8 cellular contexts compared by ENCODE assay signal in the genomic region with DNA sequence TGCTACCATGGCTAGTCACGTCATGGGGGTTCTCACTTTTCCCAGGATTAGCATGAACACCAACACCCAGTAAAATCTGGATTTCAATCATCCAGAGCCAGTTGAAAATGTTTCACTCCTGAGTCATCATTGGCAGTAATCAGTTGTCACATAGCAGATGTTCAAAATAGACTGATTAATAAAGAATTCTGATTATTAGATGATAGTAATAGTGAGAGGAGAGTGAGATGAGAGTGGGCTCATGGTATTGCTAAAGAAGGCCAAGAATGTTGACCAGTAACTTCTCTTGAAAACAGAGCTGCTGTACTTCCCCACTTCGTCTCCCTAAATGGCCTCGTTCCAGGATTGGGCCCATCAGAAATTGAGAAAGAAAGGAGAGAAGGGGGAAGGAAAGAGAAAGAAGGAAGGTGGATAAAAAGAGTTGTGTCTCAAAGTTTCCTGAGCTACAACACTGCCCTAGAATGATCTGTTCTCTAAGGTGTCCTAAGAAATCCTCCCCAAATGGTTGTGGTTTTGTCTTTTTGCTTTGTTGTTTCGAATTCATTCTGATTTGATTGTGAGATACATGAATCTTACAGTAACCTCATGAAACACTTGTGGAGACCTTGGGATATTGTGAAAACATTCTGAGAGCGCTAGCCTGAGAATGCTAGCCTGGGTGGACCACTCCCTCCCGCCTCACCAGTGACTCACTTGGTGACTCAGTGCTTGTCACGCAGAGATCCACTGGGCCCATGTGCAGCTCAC.
A peak's percentile ranks its signal among the peaks of the same experiment; 100 is the strongest.
DNase-seq lines count a peak whose midpoint lies in the region; ATAC-seq, FAIRE-seq and TF ChIP-seq lines count a peak whose summit lies in the region.

No MANE protein-coding gene starts in this region.

- ATAC-seq in GM18870 (IDR thresholded peaks at IDR 0.05; ENCODE audit: unreplicated experiment): no peak
- ATAC-seq in HG03139 (IDR thresholded peaks at IDR 0.05; ENCODE audit: unreplicated experiment): no peak

- FAIRE-seq in kidney (lab: Jason Lieb, UNC): no peak

- no peak for TF ChIP-seq CTCF in Peyer's patch (IDR thresholded peaks at IDR 0.05)
- TF ChIP-seq CTCF in kidney (IDR thresholded peaks at IDR 0.05; ENCODE audit: borderline replicate concordance, extremely low read depth, insufficient read depth): no peak

- TF ChIP-seq POLR2A in Peyer's patch (IDR thresholded peaks at IDR 0.05): no peak

- H3K36me3 ChIP-seq in Peyer's patch: no peaks in the 10 kb centered on the region
- H3K36me3 ChIP-seq in kidney (ENCODE audit: control insufficient read depth in 1 of 2, insufficient read depth in 2 of 2, low read length in 2 of 2): no peaks in the 10 kb centered on the region

- H3K27me3 ChIP-seq in Peyer's patch: no peaks in the 10 kb centered on the region

- peak; percentile 99 for DNase-seq in EH (ENCODE audit: low read depth)
- DNase-seq in Peyer's patch: peak in 2 of 3 donors; percentile 65 to 79
- DNase-seq in activated naive CD4-positive, alpha-beta T cell treated with anti-CD3 and anti-CD28 coated beads, Interleukin-2, amount 50 U/mL, for 16 hours: peak; percentile 87
- DNase-seq in kidney: peak; percentile 82
- peak; percentile 67 for DNase-seq in stimulated activated CD8-positive, alpha-beta memory T cell treated with anti-CD3 and anti-CD28 coated beads, Interleukin-12 subunit alpha, Interleukin-12 subunit beta, amount 100 ng/mL, for 4 hours (ENCODE audit: low read depth)
- no peak for DNase-seq in middle frontal gyrus (ENCODE audit: extremely low spot score, low spot score)

- intact Hi-C loops in kidney (cut with DNase I): no loop called here

- H3K9ac ChIP-seq in kidney (ENCODE audit: low read length in 2 of 2): no peak overlapping the region

- H3K9me3 ChIP-seq in Peyer's patch (no peaks in the 10 kb centered on the region), kidney (ENCODE audit: control insufficient read depth in 1 of 2, low read length in 2 of 2) (no peaks in the 10 kb centered on the region)

- H3K4me1 ChIP-seq in Peyer's patch: no peaks in the 10 kb centered on the region
- no peaks in the 10 kb centered on the region for H3K4me1 ChIP-seq in kidney (ENCODE audit: control insufficient read depth in 1 of 2, insufficient read depth in 1 of 2, low read depth in 1 of 2, low read length in 2 of 2)

- H3K27ac ChIP-seq in Peyer's patch: peak overlapping the region in 2 of 4 donors; percentile 33 to 52
- H3K27ac ChIP-seq in kidney (ENCODE audit: low read depth in 2 of 2, low read length in 2 of 2): no peak overlapping the region

- H3K4me3 ChIP-seq in Peyer's patch (no peak overlapping the region), kidney (ENCODE audit: low read length in 2 of 2) (no peak overlapping the region)
